ENCODE assay signal across 1 cellular context in the genomic region with DNA sequence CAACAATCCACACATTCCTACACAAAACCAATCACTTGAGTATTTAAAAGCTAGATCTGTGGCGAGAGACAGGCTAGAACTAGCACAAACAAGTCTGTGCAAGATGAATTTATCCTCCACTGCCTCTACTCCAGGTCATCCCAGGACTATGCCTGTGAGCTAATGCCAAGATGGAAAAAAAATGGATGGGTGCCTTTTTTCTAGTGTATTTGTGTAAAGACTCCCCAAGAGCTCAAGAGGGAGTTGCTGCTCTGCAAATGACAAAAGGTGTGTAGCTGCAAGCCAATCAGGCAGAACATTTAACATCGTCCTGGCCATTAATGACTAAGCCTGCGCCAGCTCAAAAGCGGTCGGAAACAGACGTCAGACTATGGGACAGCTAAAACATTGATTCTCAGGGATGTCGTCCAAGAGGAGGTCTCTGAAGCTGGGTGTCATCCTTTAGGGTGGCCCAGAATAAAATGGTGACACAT.
TF ChIP-seq lines count a peak whose summit lies in the region.

No MANE protein-coding gene starts in this region.

TF ChIP-seq in H1, 55 proteins besides CTCF, POLR2A, EP300 and RAD21 (continued from another document):
- TF ChIP-seq, protein P1, sequence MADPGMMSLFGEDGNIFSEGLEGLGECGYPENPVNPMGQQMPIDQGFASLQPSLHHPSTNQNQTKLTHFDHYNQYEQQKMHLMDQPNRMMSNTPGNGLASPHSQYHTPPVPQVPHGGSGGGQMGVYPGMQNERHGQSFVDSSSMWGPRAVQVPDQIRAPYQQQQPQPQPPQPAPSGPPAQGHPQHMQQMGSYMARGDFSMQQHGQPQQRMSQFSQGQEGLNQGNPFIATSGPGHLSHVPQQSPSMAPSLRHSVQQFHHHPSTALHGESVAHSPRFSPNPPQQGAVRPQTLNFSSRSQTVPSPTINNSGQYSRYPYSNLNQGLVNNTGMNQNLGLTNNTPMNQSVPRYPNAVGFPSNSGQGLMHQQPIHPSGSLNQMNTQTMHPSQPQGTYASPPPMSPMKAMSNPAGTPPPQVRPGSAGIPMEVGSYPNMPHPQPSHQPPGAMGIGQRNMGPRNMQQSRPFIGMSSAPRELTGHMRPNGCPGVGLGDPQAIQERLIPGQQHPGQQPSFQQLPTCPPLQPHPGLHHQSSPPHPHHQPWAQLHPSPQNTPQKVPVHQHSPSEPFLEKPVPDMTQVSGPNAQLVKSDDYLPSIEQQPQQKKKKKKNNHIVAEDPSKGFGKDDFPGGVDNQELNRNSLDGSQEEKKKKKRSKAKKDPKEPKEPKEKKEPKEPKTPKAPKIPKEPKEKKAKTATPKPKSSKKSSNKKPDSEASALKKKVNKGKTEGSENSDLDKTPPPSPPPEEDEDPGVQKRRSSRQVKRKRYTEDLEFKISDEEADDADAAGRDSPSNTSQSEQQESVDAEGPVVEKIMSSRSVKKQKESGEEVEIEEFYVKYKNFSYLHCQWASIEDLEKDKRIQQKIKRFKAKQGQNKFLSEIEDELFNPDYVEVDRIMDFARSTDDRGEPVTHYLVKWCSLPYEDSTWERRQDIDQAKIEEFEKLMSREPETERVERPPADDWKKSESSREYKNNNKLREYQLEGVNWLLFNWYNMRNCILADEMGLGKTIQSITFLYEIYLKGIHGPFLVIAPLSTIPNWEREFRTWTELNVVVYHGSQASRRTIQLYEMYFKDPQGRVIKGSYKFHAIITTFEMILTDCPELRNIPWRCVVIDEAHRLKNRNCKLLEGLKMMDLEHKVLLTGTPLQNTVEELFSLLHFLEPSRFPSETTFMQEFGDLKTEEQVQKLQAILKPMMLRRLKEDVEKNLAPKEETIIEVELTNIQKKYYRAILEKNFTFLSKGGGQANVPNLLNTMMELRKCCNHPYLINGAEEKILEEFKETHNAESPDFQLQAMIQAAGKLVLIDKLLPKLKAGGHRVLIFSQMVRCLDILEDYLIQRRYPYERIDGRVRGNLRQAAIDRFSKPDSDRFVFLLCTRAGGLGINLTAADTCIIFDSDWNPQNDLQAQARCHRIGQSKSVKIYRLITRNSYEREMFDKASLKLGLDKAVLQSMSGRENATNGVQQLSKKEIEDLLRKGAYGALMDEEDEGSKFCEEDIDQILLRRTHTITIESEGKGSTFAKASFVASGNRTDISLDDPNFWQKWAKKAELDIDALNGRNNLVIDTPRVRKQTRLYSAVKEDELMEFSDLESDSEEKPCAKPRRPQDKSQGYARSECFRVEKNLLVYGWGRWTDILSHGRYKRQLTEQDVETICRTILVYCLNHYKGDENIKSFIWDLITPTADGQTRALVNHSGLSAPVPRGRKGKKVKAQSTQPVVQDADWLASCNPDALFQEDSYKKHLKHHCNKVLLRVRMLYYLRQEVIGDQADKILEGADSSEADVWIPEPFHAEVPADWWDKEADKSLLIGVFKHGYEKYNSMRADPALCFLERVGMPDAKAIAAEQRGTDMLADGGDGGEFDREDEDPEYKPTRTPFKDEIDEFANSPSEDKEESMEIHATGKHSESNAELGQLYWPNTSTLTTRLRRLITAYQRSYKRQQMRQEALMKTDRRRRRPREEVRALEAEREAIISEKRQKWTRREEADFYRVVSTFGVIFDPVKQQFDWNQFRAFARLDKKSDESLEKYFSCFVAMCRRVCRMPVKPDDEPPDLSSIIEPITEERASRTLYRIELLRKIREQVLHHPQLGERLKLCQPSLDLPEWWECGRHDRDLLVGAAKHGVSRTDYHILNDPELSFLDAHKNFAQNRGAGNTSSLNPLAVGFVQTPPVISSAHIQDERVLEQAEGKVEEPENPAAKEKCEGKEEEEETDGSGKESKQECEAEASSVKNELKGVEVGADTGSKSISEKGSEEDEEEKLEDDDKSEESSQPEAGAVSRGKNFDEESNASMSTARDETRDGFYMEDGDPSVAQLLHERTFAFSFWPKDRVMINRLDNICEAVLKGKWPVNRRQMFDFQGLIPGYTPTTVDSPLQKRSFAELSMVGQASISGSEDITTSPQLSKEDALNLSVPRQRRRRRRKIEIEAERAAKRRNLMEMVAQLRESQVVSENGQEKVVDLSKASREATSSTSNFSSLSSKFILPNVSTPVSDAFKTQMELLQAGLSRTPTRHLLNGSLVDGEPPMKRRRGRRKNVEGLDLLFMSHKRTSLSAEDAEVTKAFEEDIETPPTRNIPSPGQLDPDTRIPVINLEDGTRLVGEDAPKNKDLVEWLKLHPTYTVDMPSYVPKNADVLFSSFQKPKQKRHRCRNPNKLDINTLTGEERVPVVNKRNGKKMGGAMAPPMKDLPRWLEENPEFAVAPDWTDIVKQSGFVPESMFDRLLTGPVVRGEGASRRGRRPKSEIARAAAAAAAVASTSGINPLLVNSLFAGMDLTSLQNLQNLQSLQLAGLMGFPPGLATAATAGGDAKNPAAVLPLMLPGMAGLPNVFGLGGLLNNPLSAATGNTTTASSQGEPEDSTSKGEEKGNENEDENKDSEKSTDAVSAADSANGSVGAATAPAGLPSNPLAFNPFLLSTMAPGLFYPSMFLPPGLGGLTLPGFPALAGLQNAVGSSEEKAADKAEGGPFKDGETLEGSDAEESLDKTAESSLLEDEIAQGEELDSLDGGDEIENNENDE (IDR thresholded peaks at IDR 0.05; ENCODE audit: insufficient replicate concordance, low read length), result no peak
TF ChIP-seq in H1: peak in this region for 0.
